Comparison of ENCODE assay signal across 1 cellular context in genomic region chr1:65265296-65266271, GRCh38.
TF ChIP-seq lines count a peak whose summit lies in the region.

No MANE protein-coding gene starts in this region.

TF ChIP-seq in HepG2, 621 proteins besides CTCF, POLR2A, EP300 and RAD21 (continued from another document and continues in another):
- TF ChIP-seq ZNF407 (CRISPR knock-in tag; IDR thresholded peaks at IDR 0.05; ENCODE audit: not compliant biosample characterization) (peak; percentile 62), RXRA (CRISPR knock-in tag; IDR thresholded peaks at IDR 0.05) (0 out of 2 replicates have a peak, but pooled peaks have one; percentile 25), PLRG1 (conservative IDR thresholded peaks at IDR 0.05) (no peak), ZNF264 (CRISPR knock-in tag; IDR thresholded peaks at IDR 0.05) (no peak), SNAI1 (CRISPR knock-in tag; IDR thresholded peaks at IDR 0.05; ENCODE audit: borderline replicate concordance) (no peak), ZNF687 (CRISPR knock-in tag; IDR thresholded peaks at IDR 0.05) (peak; percentile 98), ZHX1 (CRISPR knock-in tag; IDR thresholded peaks at IDR 0.05; ENCODE audit: low read depth) (peak; percentile 51; the same call in 1 of the 2 replicates), DRAP1 (CRISPR knock-in tag; IDR thresholded peaks at IDR 0.05) (no peak), FOSL2 (CRISPR knock-in tag; IDR thresholded peaks at IDR 0.05) (peak; percentile 14; the same call in 1 of the 2 replicates), CSRNP1 (CRISPR knock-in tag; IDR thresholded peaks at IDR 0.05) (peak; percentile 54; the same call in 1 of the 2 replicates), NCOR1 (IDR thresholded peaks at IDR 0.05; ENCODE audit: borderline replicate concordance, low read length) (no peak), ATF1 (CRISPR knock-in tag; IDR thresholded peaks at IDR 0.05) (no peak), YEATS4 (CRISPR knock-in tag; IDR thresholded peaks at IDR 0.05; ENCODE audit: borderline replicate concordance) (peak; percentile 47; the same call in 1 of the 2 replicates), ZNF629 (CRISPR knock-in tag; conservative IDR thresholded peaks at IDR 0.05) (no peak), ZNF891 (CRISPR knock-in tag; IDR thresholded peaks at IDR 0.05) (peak; percentile 88; the same call in 1 of the 2 replicates), GRHL1 (CRISPR knock-in tag; conservative IDR thresholded peaks at IDR 0.05) (no peak), NR2F6 (IDR thresholded peaks at IDR 0.05) (no peak), NR2F6 (CRISPR knock-in tag; IDR thresholded peaks at IDR 0.05) (peak; percentile 28; the same call in 1 of the 2 replicates), KDM6A (CRISPR knock-in tag; IDR thresholded peaks at IDR 0.05; ENCODE audit: low read depth) (no peak), ZFP1 (CRISPR knock-in tag; IDR thresholded peaks at IDR 0.05) (no peak), HNRNPL (IDR thresholded peaks at IDR 0.05; ENCODE audit: low read depth, low read length) (0 out of 2 replicates have a peak, but pooled peaks have one; percentile 59), SOX13 (IDR thresholded peaks at IDR 0.05) (no peak), SOX13 (CRISPR knock-in tag; conservative IDR thresholded peaks at IDR 0.05 in 1 of 2, IDR thresholded peaks at IDR 0.05 in 1 of 2) (no peak), ZNF549 (CRISPR knock-in tag; IDR thresholded peaks at IDR 0.05) (no peak), ZNF326 (CRISPR knock-in tag; IDR thresholded peaks at IDR 0.05; ENCODE audit: borderline replicate concordance) (no peak), KDM2A (CRISPR knock-in tag; IDR thresholded peaks at IDR 0.05; ENCODE audit: borderline replicate concordance, low read depth) (peak; percentile 88), LCORL (IDR thresholded peaks at IDR 0.05) (no peak), LCORL (CRISPR knock-in tag; IDR thresholded peaks at IDR 0.05) (0 out of 2 replicates have a peak, but pooled peaks have one; percentile 23), WIZ (CRISPR knock-in tag; IDR thresholded peaks at IDR 0.05) (0 out of 2 replicates have a peak, but pooled peaks have one; percentile 76), NRL (CRISPR knock-in tag; IDR thresholded peaks at IDR 0.05; ENCODE audit: borderline replicate concordance) (peak; percentile 84), TFDP1 (CRISPR knock-in tag; IDR thresholded peaks at IDR 0.05; ENCODE audit: borderline replicate concordance) (peak; percentile 79; the same call in 1 of the 2 replicates), ZFP37 (CRISPR knock-in tag; IDR thresholded peaks at IDR 0.05; ENCODE audit: borderline replicate concordance) (no peak), PRDM15 (CRISPR knock-in tag; IDR thresholded peaks at IDR 0.05) (peak; percentile 74; the same call in 1 of the 2 replicates)
